In genomic region chr19:19224150-19224851, GRCh38 we compare ENCODE assay signal across 10 cellular contexts. TPM values are rescaled to one million over a fixed set of nuclear protein-coding genes. Genes with fewer than 3 reads are reported as not detected.
A peak's percentile ranks its signal among the peaks of the same experiment; 100 is the strongest.
DNase-seq lines count a peak whose midpoint lies in the region; ATAC-seq and TF ChIP-seq lines count a peak whose summit lies in the region.
"Had no signal": no experiment of that assay in that cellular context is flagged by ENCODE, and none has a peak within 500 bp of the region (broad histone marks: within the 10 kb centered on the region; RNA-seq: fewer than 3 reads in every experiment).

No MANE protein-coding gene starts in this region.

- RAD21 ChIA-PET in HCT116 (lab: Charles Lee; ENCODE audit: low non-redundant PET in 1 of 2, low total read pairs in 2 of 2, uncharacterized antibody in 2 of 2, unreplicated experiment in 2 of 2) = no interaction called here

- no peaks in the 10 kb centered on the region for H3K9me3 ChIP-seq in CD4-positive, alpha-beta memory T cell (ENCODE audit: control insufficient read depth in 1 of 2, low read length in 2 of 2)
- H3K9me3 ChIP-seq in HCT116 (ENCODE audit: control insufficient read depth in 1 of 2, insufficient read depth in 1 of 2, low read depth in 1 of 2, low read length in 2 of 2) (peaks cover 0 to 3% of the 10 kb centered on the region in 2 experiments; a peak in 1 of 4 replicates), mammary epithelial cell (replicated peaks; ENCODE audit: insufficient read depth, low read length) (no peaks in the 10 kb centered on the region)
- H3K9me3 ChIP-seq: pancreas had no signal

- dilution Hi-C loops in mammary epithelial cell (cut with HindIII; ENCODE audit: low sequenced_read_pairs) = no loop called here

- H3K9ac ChIP-seq in HCT116 (ENCODE audit: low read length) (peak overlapping the region; percentile 1; the same call in 1 of the 2 replicates), mammary epithelial cell (ENCODE audit: insufficient read depth, low read length) (no peak overlapping the region)

- BruUV-seq in HCT116 (replicated peaks; lab: Mats Ljungman, UMichigan) = no TSS peak
- BruUV-seq in mammary epithelial cell (replicated peaks; lab: Mats Ljungman, UMichigan) = no TSS peak

- H4K20me1 ChIP-seq in HCT116 (ENCODE audit: insufficient read depth) (no peaks in the 10 kb centered on the region), mammary epithelial cell (ENCODE audit: insufficient read depth, low read length) (no peaks in the 10 kb centered on the region)

- TF ChIP-seq CTCF in HCT116 (IDR thresholded peaks at IDR 0.05 in 2 of 3, conservative IDR thresholded peaks at IDR 0.05 in 1 of 3; ENCODE audit: borderline replicate concordance in 1 of 3, insufficient read depth in 1 of 3, low read depth in 2 of 3, low read length in 2 of 3) (no peak), mammary epithelial cell (conservative IDR thresholded peaks at IDR 0.05 in 1 of 2, IDR thresholded peaks at IDR 0.05 in 1 of 2; ENCODE audit: extremely low read depth in 1 of 2, insufficient read depth in 1 of 2, low read depth in 1 of 2, low read length in 2 of 2) (no peak), brain microvascular endothelial cell (IDR thresholded peaks at IDR 0.05; ENCODE audit: low read depth, low read length, missing control alignments) (no peak)

- H2AFZ ChIP-seq in HCT116 (ENCODE audit: low read depth, low read length, poor library complexity, severe bottlenecking) = no peak overlapping the region
- peak overlapping the region; percentile 74 for H2AFZ ChIP-seq in mammary epithelial cell (ENCODE audit: low read depth, low read length)

- peak overlapping the region; percentile 75 for H3K4me2 ChIP-seq in HCT116 (ENCODE audit: low read length)
- no peak overlapping the region for H3K4me2 ChIP-seq in mammary epithelial cell (ENCODE audit: insufficient read depth, low read depth, low read length)

- TF ChIP-seq POLR2A in HCT116 (IDR thresholded peaks at IDR 0.05; ENCODE audit: borderline replicate concordance, extremely low read depth, insufficient read depth, insufficient read length) = no peak

- peak overlapping the region; percentile 45 to 70 (median 58) for H3K4me3 Mint-ChIP-seq in CD4-positive, alpha-beta memory T cell
- H3K4me3 Mint-ChIP-seq in naive thymus-derived CD8-positive, alpha-beta T cell = peak overlapping the region in 9 of 10 donors; percentile 42 to 77 (median 66)

- CTCF ChIA-PET in CD4-positive, alpha-beta memory T cell (lab: Charles Lee; ENCODE audit: partially characterized antibody) = interaction anchor here (0.8 to 3.4 kb wide), 10 partner anchors 9 to 269 kb away, joined by 3 to 22 read pairs (median 9); no protein-coding TSS in a partner anchor
- CTCF ChIA-PET in HCT116 (lab: Charles Lee) (interaction anchor here (1.1 to 1.5 kb wide), 2 partner anchors 33 to 118 kb away, joined by 4 to 7 read pairs; partner anchors contain the start of genes BORCS8 and RFXANK), mammary epithelial cell (lab: Charles Lee; ENCODE audit: low non-redundant PET) (no interaction called here)

- no peaks in the 10 kb centered on the region for H3K36me3 ChIP-seq in CD4-positive, alpha-beta memory T cell (ENCODE audit: insufficient read depth, low read length)
- H3K36me3 ChIP-seq in HCT116 (ENCODE audit: control insufficient read depth in 1 of 2, insufficient read depth in 2 of 2, low read length in 2 of 2) = no peaks in the 10 kb centered on the region
- no peaks in the 10 kb centered on the region for H3K36me3 ChIP-seq in mammary epithelial cell (ENCODE audit: insufficient read depth, low read length)
- H3K36me3 ChIP-seq in brain microvascular endothelial cell (replicated peaks) = no peaks in the 10 kb centered on the region
- H3K36me3 ChIP-seq: pancreas had no signal

- no peak overlapping the region for H3K27ac ChIP-seq in CD4-positive, alpha-beta memory T cell (ENCODE audit: low read depth, low read length)
- H3K27ac ChIP-seq in HCT116 (ENCODE audit: low read depth, low read length) (no peak overlapping the region; the same call in 1 of the 2 replicates), mammary epithelial cell (ENCODE audit: insufficient read depth, low read depth, low read length) (no peak overlapping the region), brain microvascular endothelial cell (no peak overlapping the region)
- H3K27ac ChIP-seq: pancreas had no signal

- POLR2A ChIA-PET in CD4-positive, alpha-beta memory T cell (lab: Charles Lee; ENCODE audit: partially characterized antibody) = interaction anchor here (0.7 to 3.0 kb wide), 3 partner anchors 21 to 159 kb away, joined by 3 to 9 read pairs (median 7); partner anchors contain the start of genes BORCS8, NR2C2AP and RFXANK
- POLR2A ChIA-PET in HCT116 (lab: Charles Lee) = interaction anchor here (1.5 kb wide), 1 partner anchor 21 kb away, joined by 5 read pairs; the partner anchor contains the start of gene NR2C2AP
- POLR2A ChIA-PET in naive thymus-derived CD8-positive, alpha-beta T cell (lab: Charles Lee) = interaction anchor here (1.1 kb wide), 1 partner anchor 31 kb away, joined by 3 read pairs; no protein-coding TSS in a partner anchor

- peaks cover 0 to 5% (median 2%) of the 10 kb centered on the region in 4 donors for H3K4me1 Mint-ChIP-seq in CD4-positive, alpha-beta memory T cell
- peaks cover 4 to 11% (median 4%) of the 10 kb centered on the region in 4 donors for H3K4me1 Mint-ChIP-seq in naive thymus-derived CD8-positive, alpha-beta T cell

- no peak for TF ChIP-seq RAD21 in HCT116 (IDR thresholded peaks at IDR 0.05; ENCODE audit: low read depth)

- in situ Hi-C loops in mammary epithelial cell (cut with MboI; ENCODE audit: low sequenced_read_pairs in 2 of 2) = no loop called here
- in situ Hi-C loops in brain microvascular endothelial cell (cut with HindIII; ENCODE audit: low pct_ligation_motif_present, low sequenced_read_pairs) = no loop called here

- H3K36me3 Mint-ChIP-seq in CD4-positive, alpha-beta memory T cell = no peaks in the 10 kb centered on the region
- no peaks in the 10 kb centered on the region for H3K36me3 Mint-ChIP-seq in naive thymus-derived CD8-positive, alpha-beta T cell

- 96% methylated on average over 11 of the region's 17 CpGs for WGBS in mammary epithelial cell (ENCODE audit: low coverage, missing lambda C conversion rate)

- peaks cover 10% of the 10 kb centered on the region for H3K4me1 ChIP-seq in CD4-positive, alpha-beta memory T cell (ENCODE audit: insufficient read depth, low read length)
- peaks cover 9 to 14% of the 10 kb centered on the region in 2 experiments for H3K4me1 ChIP-seq in HCT116 (ENCODE audit: control insufficient read depth in 1 of 2, insufficient read depth in 2 of 2, low read length in 2 of 2)
- H3K4me1 ChIP-seq in mammary epithelial cell (ENCODE audit: insufficient read depth, low read length) = no peaks in the 10 kb centered on the region

- ATAC-seq in HCT116 (no peak; the same call in 1 of the 2 replicates), GM21786 (IDR thresholded peaks at IDR 0.05; ENCODE audit: unreplicated experiment) (no peak)
- ATAC-seq in naive thymus-derived CD8-positive, alpha-beta T cell = no peak

- H3K4me3 ChIP-seq in CD4-positive, alpha-beta memory T cell (ENCODE audit: low read length in 2 of 2) = peak overlapping the region in 1 of 2 donors; percentile 49
- H3K4me3 ChIP-seq in HCT116 (replicated peaks in 1 of 2; ENCODE audit: low read depth in 1 of 2, low read length in 2 of 2) (peak overlapping the region in 1 of 2 experiments; percentile 36; a peak in 1 of 4 replicates), mammary epithelial cell (replicated peaks in 1 of 3; ENCODE audit: insufficient read depth in 1 of 3, low read depth in 2 of 3, low read length in 3 of 3) (no peak overlapping the region), brain microvascular endothelial cell (ENCODE audit: low read depth, low read length) (no peak overlapping the region)

- peaks cover 8 to 9% of the 10 kb centered on the region in 2 donors for H3K27me3 Mint-ChIP-seq in CD4-positive, alpha-beta memory T cell
- peaks cover 2 to 23% (median 12%) of the 10 kb centered on the region in 5 donors for H3K27me3 Mint-ChIP-seq in naive thymus-derived CD8-positive, alpha-beta T cell

- H3K27me3 ChIP-seq in CD4-positive, alpha-beta memory T cell (ENCODE audit: insufficient read depth, low read length) = no peaks in the 10 kb centered on the region
- H3K27me3 ChIP-seq in HCT116 (ENCODE audit: insufficient read depth, low read length) = peaks cover 2% of the 10 kb centered on the region; the same call in 1 of the 2 replicates
- no peaks in the 10 kb centered on the region for H3K27me3 ChIP-seq in mammary epithelial cell (ENCODE audit: insufficient read depth, low read length)
- peaks cover 5% of the 10 kb centered on the region for H3K27me3 ChIP-seq in brain microvascular endothelial cell (replicated peaks)
- H3K27me3 ChIP-seq: pancreas had no signal

- intact Hi-C loops in CD4-positive, alpha-beta memory T cell (cut with micrococcal nuclease) = no loop called here
- intact Hi-C loops in HCT116 (cut with micrococcal nuclease) = no loop called here
- intact Hi-C loops in mammary epithelial cell (cut with micrococcal nuclease) = loop anchor here (2.0 kb wide), 1 partner anchor 32 kb away; the partner anchor contains the start of genes BORCS8 and RFXANK

- no peak for DNase-seq in CD4-positive, alpha-beta memory T cell
- DNase-seq in HCT116 (ENCODE audit: low read depth, low spot score) = no peak
- DNase-seq in mammary epithelial cell = no peak
- no peak for DNase-seq in naive thymus-derived CD8-positive, alpha-beta T cell
- no peak for DNase-seq in stimulated activated CD4-positive, alpha-beta T cell treated with anti-CD3 and anti-CD28 coated beads, Interleukin-4, amount 100 ng/mL, for 24 hours
- DNase-seq in brain microvascular endothelial cell = no peak
- DNase-seq in ecto neural progenitor cell (ENCODE audit: low spot score) = no peak

- no peaks in the 10 kb centered on the region for H3K9me2 ChIP-seq in HCT116 (ENCODE audit: insufficient read depth)

- H3K27ac Mint-ChIP-seq in CD4-positive, alpha-beta memory T cell = peak overlapping the region in 2 of 7 donors; percentile 10 to 53
- H3K27ac Mint-ChIP-seq in naive thymus-derived CD8-positive, alpha-beta T cell = no peak overlapping the region

- H3K79me2 ChIP-seq in HCT116 (ENCODE audit: insufficient read depth, low read length) (no peaks in the 10 kb centered on the region), mammary epithelial cell (ENCODE audit: insufficient read depth, low read length) (no peaks in the 10 kb centered on the region)

- peaks cover 0 to 2% (median 0%) of the 10 kb centered on the region in 8 donors for H3K9me3 Mint-ChIP-seq in CD4-positive, alpha-beta memory T cell
- H3K9me3 Mint-ChIP-seq in naive thymus-derived CD8-positive, alpha-beta T cell = no peaks in the 10 kb centered on the region

RNA-seq across cellular contexts. Expression of gene NCAN, which starts 12.5 kb away (rescaled TPM):
- total RNA-seq in CD4-positive, alpha-beta memory T cell = not detected
- polyA plus RNA-seq in CD4-positive, alpha-beta memory T cell = not detected
- total RNA-seq in HCT116 (2021; ENCODE audit: unreplicated experiment) = 0.07 TPM
- 0.14 and 0.20 TPM in 2 replicates for polyA plus RNA-seq in HCT116 (2012)
- not detected for total RNA-seq in mammary epithelial cell
- not detected for polyA plus RNA-seq in mammary epithelial cell
- not detected for polyA minus RNA-seq in mammary epithelial cell
- total RNA-seq in naive thymus-derived CD8-positive, alpha-beta T cell = not detected
- polyA plus RNA-seq in naive thymus-derived CD8-positive, alpha-beta T cell = not detected
- total RNA-seq: epithelial cell of proximal tubule had no signal

RNA-seq across cellular contexts. Expression of gene NR2C2AP, which starts 21.1 kb away (rescaled TPM):
- total RNA-seq in CD4-positive, alpha-beta memory T cell = 10 to 100 TPM; 25.1 to 28.6 TPM
- polyA plus RNA-seq in CD4-positive, alpha-beta memory T cell = 10 to 100 TPM; 32.0 to 33.2 TPM
- total RNA-seq in HCT116 (2021; ENCODE audit: unreplicated experiment) = 45.3 TPM
- 27.4 and 37.7 TPM in 2 replicates for polyA plus RNA-seq in HCT116 (2012)
- total RNA-seq in mammary epithelial cell = 10 to 100 TPM in 1 of 2 donors, 1 to 10 TPM in 1; 8.5 to 20.7 TPM
- polyA plus RNA-seq in mammary epithelial cell = 22.8 TPM
- polyA minus RNA-seq in mammary epithelial cell = 21.8 TPM
- 10 to 100 TPM; 26.0 to 31.8 TPM for total RNA-seq in naive thymus-derived CD8-positive, alpha-beta T cell
- 10 to 100 TPM; 23.7 to 37.8 (median 31.9) TPM for polyA plus RNA-seq in naive thymus-derived CD8-positive, alpha-beta T cell

RNA-seq across cellular contexts. Expression of gene RFXANK, which starts 32.2 kb away (rescaled TPM):
- total RNA-seq in CD4-positive, alpha-beta memory T cell = 10 to 100 TPM; 69.5 to 77.2 TPM
- 10 to 100 TPM; 67.6 to 81.4 TPM for polyA plus RNA-seq in CD4-positive, alpha-beta memory T cell
- 78.9 TPM for total RNA-seq in HCT116 (2021; ENCODE audit: unreplicated experiment)
- polyA plus RNA-seq in HCT116 (2012) = 99.7 and 103 TPM in 2 replicates
- 10 to 100 TPM; 66.8 to 100.0 TPM for total RNA-seq in mammary epithelial cell
- polyA plus RNA-seq in mammary epithelial cell = 65.1 TPM
- 38.8 TPM for polyA minus RNA-seq in mammary epithelial cell
- 10 to 100 TPM; 72.9 to 81.5 TPM for total RNA-seq in naive thymus-derived CD8-positive, alpha-beta T cell
- polyA plus RNA-seq in naive thymus-derived CD8-positive, alpha-beta T cell = 100 to 1,000 TPM in 1 of 3 donors, 10 to 100 TPM in 2; 79.3 to 101 (median 86.9) TPM

RNA-seq across cellular contexts. Expression of gene BORCS8, which starts 32.3 kb away (rescaled TPM):
- total RNA-seq in CD4-positive, alpha-beta memory T cell = 10 to 100 TPM; 36.0 to 41.2 TPM
- 10 to 100 TPM; 24.4 to 29.2 TPM for polyA plus RNA-seq in CD4-positive, alpha-beta memory T cell
- total RNA-seq in HCT116 (2021; ENCODE audit: unreplicated experiment) = 17.1 TPM
- polyA plus RNA-seq in HCT116 (2012) = 7.0 and 9.9 TPM in 2 replicates
- 10 to 100 TPM; 13.3 to 35.1 TPM for total RNA-seq in mammary epithelial cell
- 22.5 TPM for polyA plus RNA-seq in mammary epithelial cell
- polyA minus RNA-seq in mammary epithelial cell = 13.3 TPM
- total RNA-seq in naive thymus-derived CD8-positive, alpha-beta T cell = 10 to 100 TPM; 33.5 to 34.2 TPM
- 10 to 100 TPM; 18.2 to 23.6 (median 18.2) TPM for polyA plus RNA-seq in naive thymus-derived CD8-positive, alpha-beta T cell

RNA-seq across cellular contexts. Expression of gene TM6SF2, which starts 48.8 kb away (rescaled TPM):
- total RNA-seq in CD4-positive, alpha-beta memory T cell = not detected
- polyA plus RNA-seq in CD4-positive, alpha-beta memory T cell = not detected
- total RNA-seq in HCT116 (2021; ENCODE audit: unreplicated experiment) = not detected
- not detected in 2 replicates for polyA plus RNA-seq in HCT116 (2012)
- total RNA-seq in mammary epithelial cell = not detected
- polyA plus RNA-seq in mammary epithelial cell = not detected
- polyA minus RNA-seq in mammary epithelial cell = not detected
- total RNA-seq in naive thymus-derived CD8-positive, alpha-beta T cell = not detected
- not detected for polyA plus RNA-seq in naive thymus-derived CD8-positive, alpha-beta T cell
- total RNA-seq: epithelial cell of proximal tubule had no signal
